ENCODE assay signal across 6 cellular contexts in the genomic region with DNA sequence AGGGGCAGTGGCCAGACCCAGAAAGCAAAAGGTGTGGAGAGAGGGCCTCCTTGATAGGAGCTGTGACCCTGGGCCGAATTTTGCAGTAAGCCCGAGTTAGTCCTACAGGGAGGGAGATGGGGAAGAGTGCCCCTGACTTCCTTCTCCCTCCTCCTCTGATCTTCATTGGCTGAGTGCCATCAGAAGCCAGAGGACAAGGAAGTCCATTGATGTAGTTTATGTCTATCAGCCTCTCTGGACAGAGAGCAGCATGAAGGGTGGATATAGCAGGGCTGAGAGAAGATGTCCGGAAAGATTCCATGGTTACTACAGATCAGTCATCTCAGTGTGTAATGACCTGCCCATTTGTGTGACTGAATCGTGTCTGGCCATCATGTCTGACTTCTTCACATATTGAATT.
"Had no signal": no experiment of that assay in that cellular context is flagged by ENCODE, and none has a peak within 500 bp of the region (broad histone marks: within the 10 kb centered on the region; RNA-seq: fewer than 3 reads in every experiment).

No MANE protein-coding gene starts in this region.

- ATAC-seq: HepG2 had no signal

- H3K4me1 ChIP-seq: HAP-1 had no signal

- DNase-seq: GM23248, GOT3, H7, KBM-7 had no signal

- H3K4me3 ChIP-seq: GM23248, HAP-1 had no signal

- H3K9me3 ChIP-seq: HAP-1 had no signal

- H3K36me3 ChIP-seq: HAP-1 had no signal
